Comparison of ENCODE assay signal across 24 cellular contexts in the genomic region with DNA sequence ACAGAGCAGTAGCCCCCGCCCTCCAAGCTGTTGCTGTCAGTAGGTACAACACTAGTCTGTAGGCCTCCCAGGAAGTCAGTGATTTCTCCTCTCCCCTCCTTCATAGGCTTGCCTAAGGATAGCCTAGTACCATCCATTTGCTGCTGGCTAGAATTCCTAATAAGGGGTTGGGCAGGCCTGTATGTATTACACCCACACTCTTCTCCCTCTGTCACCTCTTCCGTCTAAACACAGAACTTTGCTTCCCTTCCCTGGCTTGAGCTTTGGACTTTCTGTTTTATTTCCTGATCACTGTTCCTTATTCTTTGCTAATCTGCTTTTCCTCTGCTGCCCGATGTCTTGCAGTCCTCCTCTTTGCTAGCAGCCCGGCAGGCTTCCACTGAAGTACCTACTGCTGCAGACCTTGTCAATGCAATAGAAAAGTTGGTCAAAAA.
DNase-seq lines count a peak whose midpoint lies in the region; ATAC-seq and TF ChIP-seq lines count a peak whose summit lies in the region.
"Had no signal": no experiment of that assay in that cellular context is flagged by ENCODE, and none has a peak within 500 bp of the region (broad histone marks: within the 10 kb centered on the region; RNA-seq: fewer than 3 reads in every experiment).

No MANE protein-coding gene starts in this region.

- intact Hi-C loops in left ventricle myocardium superior (cut with micrococcal nuclease) (no loop called here), testis (cut with DNase I; ENCODE audit: low total_unique reads) (no loop called here)

- H3K27me3 Mint-ChIP-seq in nephron (ENCODE audit: low read depth): no peaks in the 10 kb centered on the region
- H3K27me3 Mint-ChIP-seq: activated naive CD8-positive, alpha-beta T cell had no signal

- H3K27me3 ChIP-seq in cardiac muscle cell (no peaks in the 10 kb centered on the region), right atrium auricular region (no peaks in the 10 kb centered on the region), testis (no peaks in the 10 kb centered on the region)
- H3K27me3 ChIP-seq: sigmoid colon, SJSA1 had no signal

- H3K4me3 ChIP-seq in cardiac muscle cell: no peak overlapping the region
- no peak overlapping the region for H3K4me3 ChIP-seq in right atrium auricular region
- no peak overlapping the region for H3K4me3 ChIP-seq in testis
- H3K4me3 ChIP-seq: sigmoid colon, SJSA1 had no signal

- H3K9me3 ChIP-seq in cardiac muscle cell (ENCODE audit: low read depth) (no peaks in the 10 kb centered on the region), right atrium auricular region (no peaks in the 10 kb centered on the region), testis (no peaks in the 10 kb centered on the region)
- H3K9me3 ChIP-seq: sigmoid colon, SJSA1 had no signal

- peak overlapping the region; percentile 13 to 46 (median 29) for H3K27ac Mint-ChIP-seq in nephron
- H3K27ac Mint-ChIP-seq: activated naive CD8-positive, alpha-beta T cell had no signal

- WGBS in testis, 2 donors: 62 to 71% methylated on average over 4 of the region's 4 CpGs

- H3K4me1 ChIP-seq in cardiac muscle cell (ENCODE audit: low read depth): peaks cover 34% of the 10 kb centered on the region
- no peaks in the 10 kb centered on the region for H3K4me1 ChIP-seq in right atrium auricular region
- H3K4me1 ChIP-seq in testis: peaks cover 7% of the 10 kb centered on the region
- H3K4me1 ChIP-seq: sigmoid colon, SJSA1 had no signal

- peaks cover 5% of the 10 kb centered on the region for H3K4me1 Mint-ChIP-seq in nephron
- H3K4me1 Mint-ChIP-seq: brain had no signal

- H3K4me3 Mint-ChIP-seq in nephron: no peak overlapping the region
- H3K4me3 Mint-ChIP-seq: activated naive CD8-positive, alpha-beta T cell; brain; H9 had no signal

- ATAC-seq in left ventricle myocardium superior (peak; percentile 57), HG03571 (IDR thresholded peaks at IDR 0.05; ENCODE audit: unreplicated experiment) (no peak)
- ATAC-seq: activated CD4-positive, CD25-positive, alpha-beta regulatory T cell treated with anti-CD3 and anti-CD28 coated beads, Interleukin-2, amount 50 U/mL, for 24 hours; stimulated activated naive CD8-positive, alpha-beta T cell treated with anti-CD3 and anti-CD28 coated beads, Interleukin-15, Interleukin-2, amounts not matched to agents 100 U/mL and 50 U/mL, for 24 hours had no signal

- DNase-seq in cardiac muscle cell (ENCODE audit: low read depth in 1 of 2, low spot score in 1 of 2) (peak in 1 of 2 donors; percentile 30), right atrium auricular region (ENCODE audit: low spot score) (no peak), left ventricle myocardium superior (no peak), testis (no peak), 8988T (no peak), ecto neural progenitor cell (ENCODE audit: low spot score) (no peak)
- DNase-seq: ACHN; C1 segment of cervical spinal cord; cortex of kidney; H9; midbrain; NCI-H1436 treated with DMSO at 0.1 percent for 48 hours; NCI-H2171; NCI-H526 treated with DMSO at 0.1 percent for 48 hours; occipital lobe; sigmoid colon; stimulated activated CD4-positive, alpha-beta T cell treated with anti-CD3 and anti-CD28 coated beads, Interleukin-1b, Interleukin-23, amount 100 ng/mL, for 48 hours; stimulated activated naive CD8-positive, alpha-beta T cell treated with anti-CD3 and anti-CD28 coated beads, Interleukin-15, Interleukin-2, amounts not matched to agents 100 U/mL and 50 U/mL, for 24 hours had no signal

- H3K9me3 Mint-ChIP-seq in nephron: no peaks in the 10 kb centered on the region
- H3K9me3 Mint-ChIP-seq: brain, H9 had no signal

- TF ChIP-seq CTCF in cardiac muscle cell (IDR thresholded peaks at IDR 0.05; ENCODE audit: low read depth, low read length) (no peak), right atrium auricular region (IDR thresholded peaks at IDR 0.05) (no peak), nephron (IDR thresholded peaks at IDR 0.05; ENCODE audit: unreplicated experiment in 3 of 3) (no peak), testis (IDR thresholded peaks at IDR 0.05) (no peak)

- peaks cover 30% of the 10 kb centered on the region for H3K36me3 Mint-ChIP-seq in nephron (ENCODE audit: low read depth)

- H3K27ac ChIP-seq in cardiac muscle cell: peak overlapping the region; percentile 90
- no peak overlapping the region for H3K27ac ChIP-seq in right atrium auricular region
- no peak overlapping the region for H3K27ac ChIP-seq in testis
- H3K27ac ChIP-seq: sigmoid colon, SJSA1 had no signal

- H3K36me3 ChIP-seq in cardiac muscle cell (no peaks in the 10 kb centered on the region), right atrium auricular region (peaks cover 6% of the 10 kb centered on the region), testis (ENCODE audit: low read depth, missing control alignments) (no peaks in the 10 kb centered on the region)
- H3K36me3 ChIP-seq: sigmoid colon, SJSA1 had no signal

- TF ChIP-seq POLR2A in testis (IDR thresholded peaks at IDR 0.05): no peak
